ENCODE assay signal across 13 cellular contexts in the genomic region with DNA sequence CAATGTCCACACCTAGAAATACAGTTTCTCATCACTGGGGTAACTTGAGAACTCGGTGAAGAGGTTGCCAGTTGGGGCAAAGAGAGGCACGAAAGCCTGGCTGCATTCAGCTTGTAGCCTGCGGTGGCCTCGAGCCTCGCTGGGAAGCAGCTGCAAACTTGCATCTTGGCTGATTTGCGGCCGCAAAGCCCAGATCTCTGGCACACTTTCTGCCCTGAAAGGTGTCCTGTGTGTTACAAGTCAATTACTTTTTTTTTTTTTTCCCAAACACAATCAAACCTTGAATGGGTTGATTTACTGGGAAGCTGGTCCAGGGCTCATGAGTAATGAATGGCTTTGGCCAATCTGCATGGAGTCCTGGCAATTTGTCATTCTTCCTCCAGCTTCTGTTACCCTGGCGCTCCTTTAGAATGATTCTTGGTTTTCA. TPM values are rescaled to one million over a fixed set of nuclear protein-coding genes. Genes with fewer than 3 reads are reported as not detected.
DNase-seq lines count a peak whose midpoint lies in the region; ATAC-seq, FAIRE-seq and TF ChIP-seq lines count a peak whose summit lies in the region.
"Had no signal": no experiment of that assay in that cellular context is flagged by ENCODE, and none has a peak within 500 bp of the region (broad histone marks: within the 10 kb centered on the region; RNA-seq: fewer than 3 reads in every experiment).

No MANE protein-coding gene starts in this region.

- peak; percentile 45 for DNase-seq in AG08396 (ENCODE audit: low spot score)
- peak; percentile 69 for DNase-seq in M059J (ENCODE audit: low read depth)
- peak; percentile 44 for DNase-seq in left kidney (ENCODE audit: low read depth, low spot score)
- no peak for DNase-seq in D721Med (ENCODE audit: insufficient read length, low spot score)
- DNase-seq in endothelial cell (ENCODE audit: low spot score), result no peak
- no peak for DNase-seq in MV-4-11 (lab: John Stamatoyannopoulos, UW)
- DNase-seq: ACHN; activated CD4-positive, alpha-beta T cell treated with anti-CD3 and anti-CD28 coated beads, Interleukin-2, amount 10 ng/mL, durations not matched to agents 7 days and 5 days; aorta; KBM-7; T-helper 17 cell had no signal

- peaks cover 23% of the 10 kb centered on the region for H3K36me3 Mint-ChIP-seq in brain
- H3K36me3 Mint-ChIP-seq in endothelial cell (ENCODE audit: low read depth, unreplicated experiment), result no peaks in the 10 kb centered on the region

- H3K4me3 Mint-ChIP-seq in brain (peak overlapping the region in 3 of 5 experiments; percentile 26 to 65 (median 64)), endothelial cell (ENCODE audit: unreplicated experiment) (no peak overlapping the region)
- H3K4me3 Mint-ChIP-seq: activated CD4-positive, alpha-beta T cell treated with anti-CD3 and anti-CD28 coated beads, Interleukin-2, amount 10 ng/mL, durations not matched to agents 7 days and 5 days; T-helper 17 cell had no signal

- no peak for ATAC-seq in GM21619 (IDR thresholded peaks at IDR 0.05; ENCODE audit: unreplicated experiment)
- ATAC-seq: T-helper 17 cell had no signal

- no peak for FAIRE-seq in D721Med (lab: Jason Lieb, UNC)

- peaks cover 52% of the 10 kb centered on the region for H3K4me1 Mint-ChIP-seq in brain
- peaks cover 3% of the 10 kb centered on the region for H3K4me1 Mint-ChIP-seq in endothelial cell (ENCODE audit: unreplicated experiment)

- H3K9me3 Mint-ChIP-seq in brain (peaks cover 0 to 4% (median 2%) of the 10 kb centered on the region in 5 experiments), endothelial cell (ENCODE audit: unreplicated experiment) (no peaks in the 10 kb centered on the region)
- H3K9me3 Mint-ChIP-seq: activated CD4-positive, alpha-beta T cell treated with anti-CD3 and anti-CD28 coated beads, Interleukin-2, amount 10 ng/mL, durations not matched to agents 7 days and 5 days had no signal

- H3K27ac Mint-ChIP-seq in brain (peak overlapping the region in 4 of 5 experiments; percentile 68 to 92 (median 81)), endothelial cell (ENCODE audit: unreplicated experiment) (no peak overlapping the region)
- H3K27ac Mint-ChIP-seq: activated CD4-positive, alpha-beta T cell treated with anti-CD3 and anti-CD28 coated beads, Interleukin-2, amount 10 ng/mL, durations not matched to agents 7 days and 5 days; T-helper 17 cell had no signal

- H3K27me3 Mint-ChIP-seq in brain, result peaks cover 3% of the 10 kb centered on the region
- peaks cover 4% of the 10 kb centered on the region for H3K27me3 Mint-ChIP-seq in endothelial cell (ENCODE audit: unreplicated experiment)
- H3K27me3 Mint-ChIP-seq: T-helper 17 cell had no signal

- TF ChIP-seq CTCF in brain (conservative IDR thresholded peaks at IDR 0.05) (no peak), D721Med (IDR thresholded peaks at IDR 0.05; ENCODE audit: insufficient read depth, missing control alignments) (no peak), endothelial cell (IDR thresholded peaks at IDR 0.05; ENCODE audit: unreplicated experiment) (no peak)

RNA-seq across cellular contexts. Expression of a gene that starts 6.5 kb away (rescaled TPM):
- 3.9 and 4.0 TPM in 2 replicates for total RNA-seq in M059J (2014; rRNA removed; shearing (Covaris generic))
- polyA plus RNA-seq in brain (ENCODE audit: insufficient read depth, low read depth, low replicate concordance), result 24.1 TPM
- 6.2 TPM for total RNA-seq in endothelial cell (ENCODE audit: unreplicated experiment)

RNA-seq across cellular contexts. Expression of a gene that starts 50.4 kb away (rescaled TPM):
- total RNA-seq in M059J (2014; rRNA removed; shearing (Covaris generic)), result 3.2 and 7.7 TPM in 2 replicates
- polyA plus RNA-seq in brain (ENCODE audit: insufficient read depth, low read depth, low replicate concordance), result 29.1 TPM
- total RNA-seq in endothelial cell (ENCODE audit: unreplicated experiment), result 63.3 TPM

Comparison
In these comparisons a context has a peak if more than half of its experiments do, and no peak if none do; other contexts are left out.
1. DNase-seq: peak in AG08396 (single experiment), M059J (single experiment) and left kidney (single experiment); none in D721Med (single experiment), endothelial cell (single experiment) and MV-4-11 (single experiment).